Comparison of ENCODE assay signal across 1 cellular context in genomic region chr2:60550984-60551240, GRCh38.
TF ChIP-seq lines count a peak whose summit lies in the region.

No MANE protein-coding gene starts in this region.

TF ChIP-seq in HEK293, 187 proteins besides CTCF, POLR2A, EP300 and RAD21 (continued from another document):
- TF ChIP-seq ZBTB11 (tag by site-specific recombination; conservative IDR thresholded peaks at IDR 0.05; ENCODE audit: low read depth), result no peak
- TF ChIP-seq ZNF335 (tag by site-specific recombination; conservative IDR thresholded peaks at IDR 0.05), result peak; percentile 13; the same call in 1 of the 2 replicates
- TF ChIP-seq ZXDB (tag by site-specific recombination; IDR thresholded peaks at IDR 0.05), result no peak
